ENCODE assay signal across 14 cellular contexts in the genomic region with DNA sequence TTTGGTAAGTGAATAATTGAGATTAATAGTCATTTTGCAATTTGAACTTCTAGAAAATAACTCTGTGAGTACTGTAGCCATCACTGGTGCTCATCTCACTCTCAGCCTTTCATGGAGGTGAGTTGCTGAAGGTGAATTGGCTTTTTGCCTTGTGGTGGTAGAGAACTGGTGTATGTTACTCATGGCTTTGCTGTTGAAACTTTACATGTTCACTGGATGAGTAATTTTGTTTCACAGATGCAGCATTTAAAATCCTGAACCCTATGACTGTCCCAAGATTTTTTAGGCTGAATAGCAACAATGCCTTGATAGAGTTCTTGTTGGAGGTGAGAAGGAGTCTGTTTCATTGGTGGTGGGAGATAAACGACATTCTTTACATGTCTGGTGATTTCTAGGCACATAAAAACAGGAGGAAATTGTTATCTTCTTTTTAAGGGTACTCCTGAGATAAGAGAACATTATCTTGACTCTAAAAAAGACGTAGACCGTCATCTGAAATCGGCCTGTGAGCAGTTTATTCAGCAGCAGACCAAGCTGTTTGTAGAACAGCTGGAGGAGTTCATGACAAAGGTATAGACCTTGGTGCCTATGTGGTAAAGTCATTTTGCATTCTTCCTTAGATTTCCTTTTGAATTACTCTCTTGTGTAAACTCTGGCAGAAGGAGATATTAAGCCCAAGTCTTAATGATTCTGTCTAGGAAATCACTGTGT. TPM values are rescaled to one million over a fixed set of nuclear protein-coding genes. Genes with fewer than 3 reads are reported as not detected.
A peak's percentile ranks its signal among the peaks of the same experiment; 100 is the strongest.
DNase-seq lines count a peak whose midpoint lies in the region; ATAC-seq and TF ChIP-seq lines count a peak whose summit lies in the region.
"Had no signal": no experiment of that assay in that cellular context is flagged by ENCODE, and none has a peak within 500 bp of the region (broad histone marks: within the 10 kb centered on the region; RNA-seq: fewer than 3 reads in every experiment).

No MANE protein-coding gene starts in this region.

- H3K23ac ChIP-seq in mesenchymal stem cell (ENCODE audit: low read length in 2 of 2): no peak overlapping the region

- no peak overlapping the region for H4K91ac ChIP-seq in mesenchymal stem cell (ENCODE audit: low read length)

- peaks cover 14% of the 10 kb centered on the region for H3K79me1 ChIP-seq in mesenchymal stem cell (replicated peaks; ENCODE audit: low read length, poor library complexity, severe bottlenecking)

- H2AK5ac ChIP-seq in mesenchymal stem cell (ENCODE audit: low read length, severe bottlenecking): no peak overlapping the region

- H3K14ac ChIP-seq in mesenchymal stem cell (ENCODE audit: low read length in 2 of 2): no peak overlapping the region

- TF ChIP-seq CTCF in astrocyte of the spinal cord (IDR thresholded peaks at IDR 0.05; ENCODE audit: low read depth, low read length): no peak

- no peak for DNase-seq in activated CD4-positive, CD25-positive, alpha-beta regulatory T cell treated with anti-CD3 and anti-CD28 coated beads, Interleukin-2, amount 50 U/mL, for 72 hours
- DNase-seq in astrocyte of the spinal cord (ENCODE audit: low read depth, low spot score): peak; percentile 31
- peak; percentile 31 for DNase-seq in mesenchymal stem cell
- no peak for DNase-seq in COLO829 (ENCODE audit: low spot score)
- DNase-seq in G401 (ENCODE audit: low spot score): no peak
- DNase-seq: 8988T; CD8-positive, alpha-beta memory T cell; cerebellar nuclear complex; tibial artery; WERI-Rb-1 had no signal

- peak; percentile 79 to 80 for ATAC-seq in activated CD4-positive, CD25-positive, alpha-beta regulatory T cell treated with anti-CD3 and anti-CD28 coated beads, Interleukin-2, amount 50 U/mL, for 24 hours
- no peak for ATAC-seq in HG02642 (IDR thresholded peaks at IDR 0.05; ENCODE audit: poor library complexity, unreplicated experiment)
- ATAC-seq: HCT116 had no signal

- H3K27me3 ChIP-seq in HUES6 (ENCODE audit: control insufficient read depth, insufficient read depth, low read length) (no peaks in the 10 kb centered on the region), mesenchymal stem cell (ENCODE audit: control insufficient read depth in 1 of 2, insufficient read depth in 1 of 2, low read length in 2 of 2) (no peaks in the 10 kb centered on the region)
- H3K27me3 ChIP-seq: tibial artery had no signal

- no peaks in the 10 kb centered on the region; the same call in 1 of the 2 replicates for H3K4me1 ChIP-seq in HUES6 (ENCODE audit: control insufficient read depth, insufficient read depth, low read length)
- peaks cover 2% of the 10 kb centered on the region for H3K4me1 ChIP-seq in mesenchymal stem cell (ENCODE audit: control insufficient read depth, insufficient read depth, low read depth, low read length)
- H3K4me1 ChIP-seq: tibial artery had no signal

- no peak overlapping the region for H4K8ac ChIP-seq in mesenchymal stem cell (ENCODE audit: low read length)

- H3K4ac ChIP-seq in mesenchymal stem cell (ENCODE audit: low read depth in 1 of 2, low read length in 2 of 2): no peak overlapping the region

- H3K18ac ChIP-seq in mesenchymal stem cell (ENCODE audit: low read depth in 1 of 2, low read length in 2 of 2): no peak overlapping the region

- H3K9ac ChIP-seq in HUES6 (ENCODE audit: low read length): no peak overlapping the region
- no peak overlapping the region for H3K9ac ChIP-seq in mesenchymal stem cell (ENCODE audit: low read length)

- peak overlapping the region; percentile 5; the same call in 1 of the 2 replicates for H3K27ac ChIP-seq in HUES6 (ENCODE audit: low read depth, low read length)
- H3K27ac ChIP-seq in mesenchymal stem cell (ENCODE audit: low read length, poor library complexity, severe bottlenecking): no peak overlapping the region
- H3K27ac ChIP-seq: tibial artery, WERI-Rb-1 had no signal

- no peak overlapping the region for H2BK5ac ChIP-seq in mesenchymal stem cell (ENCODE audit: low read depth, low read length, poor library complexity, severe bottlenecking)

- no peaks in the 10 kb centered on the region for H3K9me3 ChIP-seq in HUES6 (ENCODE audit: control insufficient read depth, insufficient read depth, low read depth, low read length)
- H3K9me3 ChIP-seq in mesenchymal stem cell (ENCODE audit: control insufficient read depth, low read length): no peaks in the 10 kb centered on the region
- H3K9me3 ChIP-seq: tibial artery had no signal

- H3K4me3 ChIP-seq in HUES6 (ENCODE audit: low read depth, low read length): no peak overlapping the region
- no peak overlapping the region for H3K4me3 ChIP-seq in astrocyte of the spinal cord (ENCODE audit: low read depth, low read length)
- no peak overlapping the region for H3K4me3 ChIP-seq in mesenchymal stem cell (ENCODE audit: insufficient read depth in 1 of 2, low read depth in 1 of 2, low read length in 2 of 2)
- H3K4me3 ChIP-seq: tibial artery had no signal

- in situ Hi-C loops in astrocyte of the spinal cord (cut with HindIII; ENCODE audit: low sequenced_read_pairs): no loop called here
- in situ Hi-C loops in G401 (cut with HindIII; ENCODE audit: low sequenced_read_pairs): no loop called here

- 72% methylated on average over 4 of the region's 4 CpGs for WGBS in mesenchymal stem cell

- H3K36me3 ChIP-seq in HUES6 (ENCODE audit: control insufficient read depth, insufficient read depth, low read length) (peaks cover 67% of the 10 kb centered on the region), mesenchymal stem cell (ENCODE audit: control insufficient read depth in 1 of 2, insufficient read depth in 2 of 2, low read depth in 1 of 2, low read length in 2 of 2) (peaks cover 16 to 96% of the 10 kb centered on the region in 2 experiments)

- H2BK15ac ChIP-seq in mesenchymal stem cell (ENCODE audit: low read depth, poor library complexity, severe bottlenecking): no peak overlapping the region

- H2BK120ac ChIP-seq in mesenchymal stem cell (ENCODE audit: low read depth, low read length): no peak overlapping the region

- no peak overlapping the region for H3K4me2 ChIP-seq in mesenchymal stem cell (ENCODE audit: low read length, poor library complexity, severe bottlenecking)

- H2AFZ ChIP-seq in mesenchymal stem cell (ENCODE audit: low read depth, low read length): no peak overlapping the region

- H2BK12ac ChIP-seq in mesenchymal stem cell (ENCODE audit: low read length in 2 of 2): no peak overlapping the region

RNA-seq across cellular contexts. Expression of a gene that starts 53.9 kb away (rescaled TPM):
- polyA plus RNA-seq in mesenchymal stem cell (2013, experiment 1 of 2): 19.8 TPM
- polyA plus RNA-seq in mesenchymal stem cell (2013, experiment 2 of 2): 24.8 TPM
- total RNA-seq in G401 (2014; rRNA removed; shearing (Covaris generic)): 19.0 and 29.1 TPM in 2 replicates

Comparison
In these comparisons a context has a peak if more than half of its experiments do, and no peak if none do; other contexts are left out.
1. DNase-seq: peak in astrocyte of the spinal cord (single experiment) and mesenchymal stem cell (single experiment); none in activated CD4-positive, CD25-positive, alpha-beta regulatory T cell treated with anti-CD3 and anti-CD28 coated beads, Interleukin-2, amount 50 U/mL, for 72 hours (single experiment), COLO829 (single experiment) and G401 (single experiment).